In the genomic region with DNA sequence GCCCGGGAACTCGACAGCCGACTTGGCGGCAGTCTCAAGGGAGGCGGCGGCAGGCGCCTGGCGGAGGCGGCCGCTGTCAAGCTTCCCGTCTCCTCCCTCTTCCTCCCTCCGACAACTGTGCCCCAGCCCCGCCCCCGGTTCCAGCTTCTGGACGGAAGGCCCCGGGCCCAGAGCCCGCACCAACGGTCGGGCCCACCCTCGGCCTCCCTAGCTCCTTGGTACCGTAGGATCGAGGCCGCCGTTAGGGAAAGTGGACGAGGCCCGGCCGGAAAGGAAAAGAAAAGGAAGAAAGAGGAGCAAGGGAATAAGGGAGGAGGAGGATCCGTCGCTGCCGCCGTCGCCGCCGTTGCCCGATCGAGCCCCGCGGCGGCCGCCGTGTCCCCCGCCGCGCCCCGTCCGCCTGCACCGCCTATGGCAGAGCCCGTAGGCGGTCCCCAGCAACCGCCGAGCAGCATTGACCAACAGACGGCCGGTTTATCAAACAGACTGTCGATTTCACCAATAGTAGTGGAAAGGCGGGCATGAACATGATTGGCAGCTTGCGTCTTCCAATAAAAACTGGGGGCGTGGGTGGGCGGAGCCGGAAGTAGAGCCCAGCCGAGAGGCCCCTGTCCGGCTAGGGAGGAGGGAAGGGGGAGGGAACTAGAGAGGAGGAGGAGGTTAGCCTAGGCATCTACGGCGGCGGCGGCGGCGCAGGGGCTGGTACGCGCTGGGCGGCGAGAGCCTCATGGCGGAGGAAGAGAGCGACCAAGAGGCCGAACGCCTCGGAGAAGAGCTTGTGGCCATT, we compare ENCODE assay signal across 8 cellular contexts. TPM values are rescaled to one million over a fixed set of nuclear protein-coding genes. Genes with fewer than 3 reads are reported as not detected.
DNase-seq lines count a peak whose midpoint lies in the region; ATAC-seq and TF ChIP-seq lines count a peak whose summit lies in the region.

TSS of gene CGGBP1 (minus strand) at position 413 of the 787 bp plus-strand sequence. CDS start 3,029 bp downstream, outside the sequence.
TSS of gene ZNF654 (plus strand) at position 663 of the 787 bp plus-strand sequence. CDS start at position 728, 65 bp downstream.

- H3K4me3 ChIP-seq in BJ (ENCODE audit: low read depth, low read length) (peak within 1 kb of the TSS; percentile 86), coronary artery (peak within 1 kb of the TSS; percentile 77)

- intact Hi-C loops in activated CD4-positive, alpha-beta T cell treated with anti-CD3 and anti-CD28 coated beads, Interleukin-2, amount 10 ng/mL, durations not matched to agents 24 days and 14 days (cut with micrococcal nuclease): loop anchor here (1.0 to 5.0 kb wide), 7 partner anchors 26 to 832 kb away; partner anchors contain the start of genes C3orf38 and CHMP2B

- no peaks in the 10 kb centered on the region for H3K9me3 Mint-ChIP-seq in activated CD4-positive, alpha-beta T cell treated with anti-CD3 and anti-CD28 coated beads, Interleukin-2, amount 10 ng/mL, durations not matched to agents 24 days and 14 days

- ATAC-seq in GM19324 (IDR thresholded peaks at IDR 0.05; ENCODE audit: low FRiP score, unreplicated experiment) (peak; percentile 98), HG03469 (IDR thresholded peaks at IDR 0.05; ENCODE audit: unreplicated experiment) (peak; percentile 89)

- H3K27me3 ChIP-seq in BJ (ENCODE audit: control insufficient read depth, insufficient read depth, low read length) (no peaks in the 10 kb centered on the region), layer of hippocampus (ENCODE audit: control insufficient read depth, insufficient read depth, low read length) (no peaks in the 10 kb centered on the region)

- peaks cover 34% of the 10 kb centered on the region for H3K36me3 Mint-ChIP-seq in activated CD4-positive, alpha-beta T cell treated with anti-CD3 and anti-CD28 coated beads, Interleukin-2, amount 10 ng/mL, durations not matched to agents 24 days and 14 days (ENCODE audit: low read depth)

- peak within 1 kb of the TSS; percentile 97 for H3K27ac Mint-ChIP-seq in activated CD4-positive, alpha-beta T cell treated with anti-CD3 and anti-CD28 coated beads, Interleukin-2, amount 10 ng/mL, durations not matched to agents 24 days and 14 days

- CTCF ChIA-PET in BJ (lab: Yijun Ruan, JAX): interaction anchor here (1.0 kb wide), 1 partner anchor 54 kb away, joined by 4 read pairs; no protein-coding TSS in a partner anchor

- H3K4me1 Mint-ChIP-seq in activated CD4-positive, alpha-beta T cell treated with anti-CD3 and anti-CD28 coated beads, Interleukin-2, amount 10 ng/mL, durations not matched to agents 24 days and 14 days: peaks cover 49% of the 10 kb centered on the region

- no peaks in the 10 kb centered on the region for H3K27me3 Mint-ChIP-seq in activated CD4-positive, alpha-beta T cell treated with anti-CD3 and anti-CD28 coated beads, Interleukin-2, amount 10 ng/mL, durations not matched to agents 24 days and 14 days

- POLR2A ChIA-PET in BJ (lab: Charles Lee): interaction anchor here (0.6 kb wide), 1 partner anchor 1133 kb away, joined by 3 read pairs; no protein-coding TSS in a partner anchor

- H3K27ac ChIP-seq in coronary artery (peak within 1 kb of the TSS; percentile 96 to 97), layer of hippocampus (ENCODE audit: low read depth, low read length) (peak within 1 kb of the TSS; percentile 92)

- H3K36me3 ChIP-seq in BJ (ENCODE audit: control insufficient read depth, insufficient read depth, low read length): peaks cover 5% of the 10 kb centered on the region

- peak; percentile 95 for DNase-seq in BJ (ENCODE audit: low read depth)
- peak; percentile 94 for DNase-seq in NCI-H526 treated with DMSO at 0.1 percent for 48 hours (lab: John Stamatoyannopoulos, UW)
- DNase-seq in activated CD4-positive, alpha-beta T cell treated with anti-CD3 and anti-CD28 coated beads, Interleukin-2, amount 10 ng/mL, durations not matched to agents 24 days and 14 days: peak; percentile 100
- peak; percentile 99 for DNase-seq in coronary artery (ENCODE audit: low spot score)
- DNase-seq in stimulated activated CD4-positive, alpha-beta T cell treated with anti-CD3 and anti-CD28 coated beads, Interleukin-1b, Interleukin-23, amount 100 ng/mL, for 4 hours (ENCODE audit: low read depth in 2 of 2): peak; percentile 97 to 99

- TF ChIP-seq CTCF in BJ (IDR thresholded peaks at IDR 0.05; ENCODE audit: insufficient read depth, low read depth, low read length) (no peak), coronary artery (IDR thresholded peaks at IDR 0.05) (no peak)

- peak within 1 kb of the TSS; percentile 100 for H3K4me3 Mint-ChIP-seq in activated CD4-positive, alpha-beta T cell treated with anti-CD3 and anti-CD28 coated beads, Interleukin-2, amount 10 ng/mL, durations not matched to agents 24 days and 14 days

RNA-seq across cellular contexts. Expression of gene CGGBP1, which starts in this region (rescaled TPM):
- polyA plus RNA-seq in BJ (2011; rRNA removed): 52.3 and 91.6 TPM in 2 replicates
- polyA minus RNA-seq in BJ (2011; rRNA and poly(A)+ RNA removed): 40.5 and 58.6 TPM in 2 replicates
- 85.9 and 87.2 TPM in 2 replicates for total RNA-seq in activated CD4-positive, alpha-beta T cell treated with anti-CD3 and anti-CD28 coated beads, Interleukin-2, amount 10 ng/mL, durations not matched to agents 24 days and 14 days

RNA-seq across cellular contexts. Expression of gene ZNF654, which starts in this region (rescaled TPM):
- 2.0 and 4.2 TPM in 2 replicates for polyA plus RNA-seq in BJ (2011; rRNA removed)
- 5.9 TPM in 2 replicates for polyA minus RNA-seq in BJ (2011; rRNA and poly(A)+ RNA removed)
- total RNA-seq in activated CD4-positive, alpha-beta T cell treated with anti-CD3 and anti-CD28 coated beads, Interleukin-2, amount 10 ng/mL, durations not matched to agents 24 days and 14 days: 18.1 and 18.7 TPM in 2 replicates

Comparison
In these comparisons a context has a peak if more than half of its experiments do, and no peak if none do; other contexts are left out.
1. Peak in every context shown above with its lines: DNase-seq, ATAC-seq, H3K4me3 ChIP-seq and H3K27ac ChIP-seq.